In genomic region chr1:3246251-3246650, GRCh38 we compare ENCODE assay signal across 1 cellular context.
TF ChIP-seq lines count a peak whose summit lies in the region.

No MANE protein-coding gene starts in this region.

TF ChIP-seq in IMR-90, 13 proteins besides CTCF, POLR2A, EP300 and RAD21 (continued from another document):
- TF ChIP-seq CEBPB (IDR thresholded peaks at IDR 0.05; ENCODE audit: low read depth, low read length) = no peak
- no peak for TF ChIP-seq RFX5 (IDR thresholded peaks at IDR 0.05; ENCODE audit: low read depth, low read length)
- no peak for TF ChIP-seq FOS (IDR thresholded peaks at IDR 0.05; ENCODE audit: low read depth, low read length)
- TF ChIP-seq RCOR1 (IDR thresholded peaks at IDR 0.05; ENCODE audit: insufficient replicate concordance, low read length) = no peak
